Comparison of ENCODE assay signal across 26 cellular contexts in genomic region chr15:45231061-45231576, GRCh38. TPM values are rescaled to one million over a fixed set of nuclear protein-coding genes. Genes with fewer than 3 reads are reported as not detected.
DNase-seq lines count a peak whose midpoint lies in the region; ATAC-seq, FAIRE-seq and TF ChIP-seq lines count a peak whose summit lies in the region.
"Had no signal": no experiment of that assay in that cellular context is flagged by ENCODE, and none has a peak within 500 bp of the region (broad histone marks: within the 10 kb centered on the region; RNA-seq: fewer than 3 reads in every experiment).

No MANE protein-coding gene starts in this region.

- no peak overlapping the region for H3K4me2 ChIP-seq in HepG2 (ENCODE audit: low read depth, low read length)

- no TSS peak for BruUV-seq in HepG2 (replicated peaks; lab: Mats Ljungman, UMichigan)

- TF ChIP-seq CTCF in liver (IDR thresholded peaks at IDR 0.05; ENCODE audit: low read depth, low read length, missing input control) (no peak), HepG2 (CRISPR knock-in tag; IDR thresholded peaks at IDR 0.05) (no peak), right lobe of liver (IDR thresholded peaks at IDR 0.05) (no peak)

- WGBS in liver = 56% methylated on average over 4 of the region's 4 CpGs
- WGBS in HepG2 (ENCODE audit: low lambda C conversion rate) = 28% methylated on average over 4 of the region's 4 CpGs
- 34% methylated on average over 4 of the region's 4 CpGs for WGBS in right lobe of liver (ENCODE audit: insufficient coverage, low coverage, low lambda C conversion rate, missing lambda C conversion rate)
- 22 to 64% (median 46%) methylated on average over 4 of the region's 4 CpGs for whole genome bisulfite sequencing in small intestine, 3 donors

- H3K27ac ChIP-seq in liver (ENCODE audit: low read depth in 1 of 2, low read length in 2 of 2) = no peak overlapping the region
- H3K27ac ChIP-seq in HepG2 (ENCODE audit: extremely low read length, insufficient read depth, low read length) = no peak overlapping the region
- peak overlapping the region; percentile 15 for H3K27ac ChIP-seq in duodenal mucosa (ENCODE audit: low read depth, low read length)
- H3K27ac ChIP-seq in right lobe of liver = no peak overlapping the region
- H3K27ac ChIP-seq in small intestine (ENCODE audit: low read depth in 1 of 2, low read length in 1 of 2) = peak overlapping the region in 1 of 2 donors; percentile 71

- CTCF ChIA-PET in HepG2 (lab: Yijun Ruan, JAX; ENCODE audit: low intra/inter-chr PET ratio, low total read pairs) = no interaction called here

- no peaks in the 10 kb centered on the region for H3K36me3 ChIP-seq in liver (ENCODE audit: control insufficient read depth in 4 of 4, insufficient read depth in 3 of 4, low read depth in 1 of 4, low read length in 3 of 4)
- H3K36me3 ChIP-seq in HepG2 (replicated peaks in 1 of 2; ENCODE audit: control insufficient read depth in 1 of 2, insufficient read depth in 2 of 2, low read length in 2 of 2) = no peaks in the 10 kb centered on the region
- no peaks in the 10 kb centered on the region for H3K36me3 ChIP-seq in duodenal mucosa (ENCODE audit: control insufficient read depth in 1 of 2, insufficient read depth in 2 of 2, low read length in 2 of 2)
- H3K36me3 ChIP-seq in right lobe of liver = no peaks in the 10 kb centered on the region
- H3K36me3 ChIP-seq in small intestine (ENCODE audit: control insufficient read depth in 2 of 2, insufficient read depth in 2 of 2, low read length in 2 of 2) = no peaks in the 10 kb centered on the region
- H3K36me3 ChIP-seq: HAP-1 had no signal

- H2AFZ ChIP-seq in HepG2 (ENCODE audit: low read length) = no peak overlapping the region

- TF ChIP-seq RAD21 in liver (IDR thresholded peaks at IDR 0.05) (no peak), HepG2 (CRISPR knock-in tag; IDR thresholded peaks at IDR 0.05) (no peak)

- no peaks in the 10 kb centered on the region for H4K20me1 ChIP-seq in HepG2 (ENCODE audit: insufficient read depth, low read length)

- no peaks in the 10 kb centered on the region for H3K27me3 ChIP-seq in liver (ENCODE audit: control insufficient read depth in 4 of 4, insufficient read depth in 4 of 4, low read length in 3 of 4)
- no peaks in the 10 kb centered on the region; a peak in 2 of 5 replicates for H3K27me3 ChIP-seq in HepG2 (ENCODE audit: control insufficient read depth in 1 of 2, insufficient read depth in 2 of 2, low read length in 2 of 2)
- H3K27me3 ChIP-seq in duodenal mucosa (ENCODE audit: control insufficient read depth in 1 of 2, insufficient read depth in 2 of 2, low read length in 2 of 2) = no peaks in the 10 kb centered on the region
- no peaks in the 10 kb centered on the region for H3K27me3 ChIP-seq in right lobe of liver
- H3K27me3 ChIP-seq in small intestine (ENCODE audit: control insufficient read depth in 2 of 2, insufficient read depth in 2 of 2, low read length in 2 of 2) = no peaks in the 10 kb centered on the region

- DNase-seq in HepG2 (ENCODE audit: low spot score) (no peak), right lobe of liver (no peak), small intestine (peak; percentile 93), NCI-H526 treated with DMSO at 0.1 percent for 48 hours (lab: John Stamatoyannopoulos, UW) (no peak)
- DNase-seq in stimulated activated CD8-positive, alpha-beta memory T cell treated with anti-CD3 and anti-CD28 coated beads, Interleukin-4, amount 100 ng/mL, for 48 hours = no peak
- DNase-seq: C1 segment of cervical spinal cord; Calu3; CD4-positive, alpha-beta memory T cell; COR-L47; DMS53; DMS79 treated with DMSO at 0.1 percent for 48 hours; GF-D8; GOT3; HFFc6 had no signal

- H3K4me1 ChIP-seq in liver (ENCODE audit: control insufficient read depth in 4 of 4, insufficient read depth in 4 of 4, low read length in 3 of 4) = peaks cover 2 to 9% (median 4%) of the 10 kb centered on the region in 4 donors
- H3K4me1 ChIP-seq in HepG2 (ENCODE audit: insufficient read depth, low read length) = no peaks in the 10 kb centered on the region
- H3K4me1 ChIP-seq in duodenal mucosa (ENCODE audit: control insufficient read depth in 1 of 2, insufficient read depth in 2 of 2, low read length in 2 of 2) = peaks cover 20 to 21% of the 10 kb centered on the region in 2 donors
- peaks cover 0 to 12% (median 2%) of the 10 kb centered on the region in 4 donors for H3K4me1 ChIP-seq in right lobe of liver
- H3K4me1 ChIP-seq in small intestine (ENCODE audit: control insufficient read depth in 2 of 2, insufficient read depth in 1 of 2, low read depth in 1 of 2, low read length in 1 of 2) = peaks cover 4 to 5% of the 10 kb centered on the region in 2 donors
- H3K4me1 ChIP-seq: HAP-1 had no signal

- no peaks in the 10 kb centered on the region for H3K79me2 ChIP-seq in HepG2 (ENCODE audit: insufficient read depth, low read length)

- H3K9ac ChIP-seq in liver (ENCODE audit: low read depth in 1 of 2, low read length in 2 of 2) = no peak overlapping the region
- H3K9ac ChIP-seq in HepG2 (ENCODE audit: insufficient read depth, low read depth, low read length) = no peak overlapping the region
- H3K9ac ChIP-seq in duodenal mucosa (ENCODE audit: low read depth in 1 of 2, low read length in 2 of 2) = no peak overlapping the region

- TF ChIP-seq POLR2A in HepG2 (IDR thresholded peaks at IDR 0.05; ENCODE audit: insufficient read depth in 1 of 2, low read depth in 2 of 2, low read length in 2 of 2) = no peak
- no peak for TF ChIP-seq POLR2A in right lobe of liver (IDR thresholded peaks at IDR 0.05)

- ATAC-seq in HepG2 (no peak), right lobe of liver (peak; percentile 29 to 85 (median 72)), GM19395 (IDR thresholded peaks at IDR 0.05; ENCODE audit: unreplicated experiment) (no peak)

- POLR2A ChIA-PET in HepG2 (lab: Yijun Ruan, JAX) = no interaction called here

- TF ChIP-seq EP300 in HepG2 (IDR thresholded peaks at IDR 0.05; ENCODE audit: low read depth in 2 of 2, low read length in 2 of 2) = no peak
- TF ChIP-seq EP300 in HepG2 (CRISPR knock-in tag; IDR thresholded peaks at IDR 0.05; ENCODE audit: borderline replicate concordance) = no peak

- H3K9me3 ChIP-seq in liver (ENCODE audit: control insufficient read depth in 4 of 4, low read length in 3 of 4) (peaks cover 0 to 2% (median 0%) of the 10 kb centered on the region in 4 donors), HepG2 (ENCODE audit: low read length) (peaks cover 6% of the 10 kb centered on the region; the same call in 1 of the 2 replicates), duodenal mucosa (ENCODE audit: control insufficient read depth in 1 of 2, low read length in 2 of 2) (peaks cover 6 to 22% of the 10 kb centered on the region in 2 donors), right lobe of liver (no peaks in the 10 kb centered on the region), small intestine (ENCODE audit: control insufficient read depth, low read depth) (peaks cover 2% of the 10 kb centered on the region)
- H3K9me3 ChIP-seq: HAP-1 had no signal

- FAIRE-seq in HepG2 (lab: Jason Lieb, UNC) = no peak
- FAIRE-seq in small intestine (lab: Jason Lieb, UNC) = no peak
- FAIRE-seq: GM12891, GM18507, H54 had no signal

- intact Hi-C loops in HepG2 (cut with micrococcal nuclease; ENCODE audit: unreplicated experiment) (no loop called here), right lobe of liver (cut with DNase I) (no loop called here)

- H3K4me3 ChIP-seq in liver (ENCODE audit: low read depth in 1 of 3, low read length in 3 of 3) = no peak overlapping the region
- H3K4me3 ChIP-seq in HepG2 (replicated peaks in 1 of 3; ENCODE audit: insufficient read depth in 1 of 3, low read depth in 2 of 3, low read length in 3 of 3) = no peak overlapping the region
- no peak overlapping the region for H3K4me3 ChIP-seq in duodenal mucosa (ENCODE audit: low read depth in 1 of 2, low read length in 2 of 2)
- no peak overlapping the region for H3K4me3 ChIP-seq in right lobe of liver
- H3K4me3 ChIP-seq in small intestine (ENCODE audit: low read depth in 1 of 2, low read length in 2 of 2) = no peak overlapping the region
- H3K4me3 ChIP-seq: HAP-1 had no signal

- in situ Hi-C loops in HepG2 (cut with HindIII; ENCODE audit: extremely low pct_ligation_motif_present, low pct_unique_long_range_greater_than_20kb) = no loop called here

RNA-seq across cellular contexts. Expression of gene SLC28A2, which starts 20.9 kb away (rescaled TPM):
- total RNA-seq in liver = under 1 TPM; under 0.01 to 0.19 TPM
- polyA plus RNA-seq in liver = under 1 TPM in 1 of 2 donors, not detected in 1; 0.02 TPM
- 0.08 and 0.11 TPM in 2 replicates for total RNA-seq in HepG2 (2016; rRNA removed; fragmentation: Illumina TruSeq; extraction: Trizol)
- not detected in 2 replicates for total RNA-seq in HepG2 (2016; cell fraction: cytosol; rRNA removed; fragmentation: Illumina TruSeq; extraction: Trizol; ENCODE audit: low read depth)
- 0.11 TPM in 1 of 2 replicates, not detected in the other for total RNA-seq in HepG2 (2016; cell fraction: insoluble cytoplasmic fraction; rRNA removed; fragmentation: Illumina TruSeq; extraction: Trizol)
- total RNA-seq in HepG2 (2016; cell fraction: membrane; rRNA removed; fragmentation: Illumina TruSeq; extraction: Trizol) = 0.07 TPM in 1 of 2 replicates, not detected in the other
- total RNA-seq in HepG2 (2016; cell fraction: nucleus; rRNA removed; fragmentation: Illumina TruSeq; extraction: Trizol) = 0.12 TPM in 1 of 2 replicates, not detected in the other
- polyA plus RNA-seq in HepG2 (2011; rRNA removed) = 0.01 TPM in 1 of 2 replicates, not detected in the other
- 0.01 TPM in 2 replicates for polyA plus RNA-seq in HepG2 (2011; cell fraction: cytosol; rRNA removed)
- not detected in 2 replicates for polyA plus RNA-seq in HepG2 (2011; cell fraction: nucleus; rRNA removed)
- polyA plus RNA-seq in HepG2 (2012) = 0.23 and 0.44 TPM in 2 replicates
- 0.02 TPM in 1 of 2 replicates, not detected in the other for polyA plus RNA-seq in HepG2 (2016; cell fraction: cytosol; fragmentation: Illumina TruSeq; extraction: Trizol; ENCODE audit: low read depth)
- polyA plus RNA-seq in HepG2 (2016; cell fraction: insoluble cytoplasmic fraction; fragmentation: Illumina TruSeq; extraction: Trizol; ENCODE audit: low read depth) = 0.07 TPM in 1 of 2 replicates, not detected in the other
- not detected in 2 replicates for polyA plus RNA-seq in HepG2 (2016; cell fraction: membrane; fragmentation: Illumina TruSeq; extraction: Trizol; ENCODE audit: low read depth)
- 0.20 TPM in 1 of 2 replicates, not detected in the other for polyA plus RNA-seq in HepG2 (2016; cell fraction: nucleus; fragmentation: Illumina TruSeq; extraction: Trizol; ENCODE audit: insufficient read depth, low read depth)
- 0.06 TPM in 1 of 2 replicates, not detected in the other for polyA minus RNA-seq in HepG2 (2011; rRNA and poly(A)+ RNA removed; ENCODE audit: low replicate concordance)
- polyA minus RNA-seq in HepG2 (2011; cell fraction: cytosol; rRNA and poly(A)+ RNA removed) = not detected in 2 replicates
- polyA minus RNA-seq in HepG2 (2011; cell fraction: nucleus; rRNA and poly(A)+ RNA removed) = not detected in 2 replicates
- under 1 TPM in 4 of 6 experiments, not detected in 2; 0.04 to 0.81 (median 0.19) TPM for total RNA-seq in right lobe of liver
- 10 to 100 TPM in 2 of 3 donors, 1 to 10 TPM in 1; 5.4 to 36.0 (median 30.5) TPM for polyA plus RNA-seq in small intestine
- total RNA-seq: A172; A673; Calu3; CD4-positive, alpha-beta memory T cell; Daoy; G401; HFFc6 had no signal
- polyA plus RNA-seq: BJ; CD4-positive, alpha-beta memory T cell had no signal

RNA-seq across cellular contexts. Expression of gene SHF, which starts 43.4 kb away (rescaled TPM):
- total RNA-seq in liver (10 to 100 TPM in 1 of 2 donors, 1 to 10 TPM in 1; 5.0 to 15.2 TPM), HepG2 (2016; rRNA removed; fragmentation: Illumina TruSeq; extraction: Trizol) (16.8 and 25.5 TPM in 2 replicates), right lobe of liver (10 to 100 TPM; 12.7 to 23.5 (median 15.1) TPM)
- polyA plus RNA-seq in liver (10 to 100 TPM in 1 of 2 donors, 1 to 10 TPM in 1; 4.7 to 15.7 TPM), HepG2 (2011; rRNA removed) (20.9 and 21.4 TPM in 2 replicates), small intestine (10 to 100 TPM in 2 of 3 donors, 1 to 10 TPM in 1; 9.5 to 25.0 (median 11.3) TPM)
- total RNA-seq in HepG2 (2016; cell fraction: cytosol; rRNA removed; fragmentation: Illumina TruSeq; extraction: Trizol; ENCODE audit: low read depth) = 12.8 and 14.1 TPM in 2 replicates
- 14.2 and 23.0 TPM in 2 replicates for total RNA-seq in HepG2 (2016; cell fraction: insoluble cytoplasmic fraction; rRNA removed; fragmentation: Illumina TruSeq; extraction: Trizol)
- total RNA-seq in HepG2 (2016; cell fraction: membrane; rRNA removed; fragmentation: Illumina TruSeq; extraction: Trizol) = 21.8 and 26.1 TPM in 2 replicates
- 19.6 and 27.1 TPM in 2 replicates for total RNA-seq in HepG2 (2016; cell fraction: nucleus; rRNA removed; fragmentation: Illumina TruSeq; extraction: Trizol)
- polyA plus RNA-seq in HepG2 (2011; cell fraction: cytosol; rRNA removed) = 13.0 and 16.7 TPM in 2 replicates
- 19.6 and 22.5 TPM in 2 replicates for polyA plus RNA-seq in HepG2 (2011; cell fraction: nucleus; rRNA removed)
- 20.3 and 23.9 TPM in 2 replicates for polyA plus RNA-seq in HepG2 (2012)
- 15.0 and 15.7 TPM in 2 replicates for polyA plus RNA-seq in HepG2 (2016; cell fraction: cytosol; fragmentation: Illumina TruSeq; extraction: Trizol; ENCODE audit: low read depth)
- polyA plus RNA-seq in HepG2 (2016; cell fraction: insoluble cytoplasmic fraction; fragmentation: Illumina TruSeq; extraction: Trizol; ENCODE audit: low read depth) = 20.8 and 23.0 TPM in 2 replicates
- polyA plus RNA-seq in HepG2 (2016; cell fraction: membrane; fragmentation: Illumina TruSeq; extraction: Trizol; ENCODE audit: low read depth) = 19.3 and 22.0 TPM in 2 replicates
- polyA plus RNA-seq in HepG2 (2016; cell fraction: nucleus; fragmentation: Illumina TruSeq; extraction: Trizol; ENCODE audit: insufficient read depth, low read depth) = 27.9 and 28.2 TPM in 2 replicates
- 3.7 and 33.1 TPM in 2 replicates for polyA minus RNA-seq in HepG2 (2011; rRNA and poly(A)+ RNA removed; ENCODE audit: low replicate concordance)
- 10.0 and 13.8 TPM in 2 replicates for polyA minus RNA-seq in HepG2 (2011; cell fraction: cytosol; rRNA and poly(A)+ RNA removed)
- polyA minus RNA-seq in HepG2 (2011; cell fraction: nucleus; rRNA and poly(A)+ RNA removed) = 18.3 and 18.9 TPM in 2 replicates
- total RNA-seq: A172 had no signal

Comparison
In these comparisons a context has a peak if more than half of its experiments do, and no peak if none do; other contexts are left out.
1. ATAC-seq: peak in right lobe of liver (4 of 4); none in HepG2 (single experiment) and GM19395 (single experiment).